Comparison of ENCODE assay signal across 9 cellular contexts in the genomic region with DNA sequence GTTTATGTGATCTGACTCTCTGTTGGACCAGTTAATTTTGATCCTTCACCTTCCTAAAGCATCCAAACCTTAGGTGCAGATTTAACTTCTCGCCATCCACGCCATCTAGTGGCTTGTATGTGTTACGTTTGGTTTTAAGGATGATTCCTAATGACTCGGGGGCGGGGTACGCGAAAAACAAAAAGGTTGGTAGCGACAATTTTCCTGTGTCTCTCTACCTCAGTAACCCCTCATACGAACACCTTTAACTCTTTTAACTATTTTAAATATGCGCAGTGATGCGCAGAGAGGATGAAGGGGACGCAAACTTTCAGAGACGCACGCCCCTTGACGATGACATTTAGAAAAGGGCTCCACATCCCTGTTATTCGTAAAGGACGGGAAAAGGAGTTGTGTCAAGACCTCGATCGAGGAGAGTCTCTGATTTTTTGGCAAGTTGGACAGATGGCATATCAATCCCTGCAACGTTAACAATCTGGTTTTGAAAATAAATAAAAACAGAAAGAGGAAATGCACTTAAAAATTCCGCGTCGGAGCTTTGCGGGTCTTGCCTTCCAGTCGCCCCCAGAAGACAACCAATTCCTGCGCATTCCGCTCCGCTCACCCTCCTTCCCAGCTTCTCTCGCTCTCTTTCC. TPM values are rescaled to one million over a fixed set of nuclear protein-coding genes. Genes with fewer than 3 reads are reported as not detected.
DNase-seq lines count a peak whose midpoint lies in the region; ATAC-seq and TF ChIP-seq lines count a peak whose summit lies in the region.
"Had no signal": no experiment of that assay in that cellular context is flagged by ENCODE, and none has a peak within 500 bp of the region (broad histone marks: within the 10 kb centered on the region; RNA-seq: fewer than 3 reads in every experiment).

No MANE protein-coding gene starts in this region.

- intact Hi-C loops in PC-3 (cut with micrococcal nuclease), result loop anchor here (1.0 to 5.0 kb wide), 7 partner anchors 135 to 1354 kb away; no protein-coding TSS in a partner anchor

- 0 to 1% methylated on average over 25 to 26 of the region's 29 CpGs for WGBS in ectodermal cell, 2 experiments
- under 1% methylated on average over 20 of the region's 29 CpGs for WGBS in mesenchymal stem cell

- H3K79me1 ChIP-seq in mesenchymal stem cell (replicated peaks; ENCODE audit: low read length, poor library complexity, severe bottlenecking), result no peaks in the 10 kb centered on the region

- POLR2A ChIA-PET in PC-3 (lab: Charles Lee; ENCODE audit: unreplicated experiment), result no interaction called here

- DNase-seq in SIG-M5 treated with dmso at 0.1 percent for 504 hours (lab: John Stamatoyannopoulos, UW; ENCODE audit: unreplicated experiment) (peak; percentile 45), SIG-M5 (lab: John Stamatoyannopoulos, UW) (no peak), KG1 (lab: John Stamatoyannopoulos, UW) (peak; percentile 5), PC-3 (peak; percentile 66), mesenchymal stem cell (peak; percentile 69)
- no peak for DNase-seq in activated effector memory CD4-positive, alpha-beta T cell treated with anti-CD3 and anti-CD28 coated beads, Interleukin-2, amount 50 U/mL, for 16 hours

- H3K79me2 ChIP-seq in PC-3 (ENCODE audit: low read length), result no peaks in the 10 kb centered on the region

- H3K27me3 ChIP-seq in PC-3 (ENCODE audit: low read length), result peaks cover 7% of the 10 kb centered on the region
- peaks cover 29% of the 10 kb centered on the region for H3K27me3 ChIP-seq in ectodermal cell (ENCODE audit: control insufficient read depth, insufficient read depth, low read length, poor library complexity, severe bottlenecking)
- peaks cover 0 to 4% of the 10 kb centered on the region in 2 experiments for H3K27me3 ChIP-seq in mesenchymal stem cell (ENCODE audit: control insufficient read depth in 1 of 2, insufficient read depth in 1 of 2, low read length in 2 of 2)

- no peaks in the 10 kb centered on the region for H4K20me1 ChIP-seq in PC-3 (ENCODE audit: low read length)

- no peak overlapping the region for H4K91ac ChIP-seq in mesenchymal stem cell (ENCODE audit: low read length)

- no peaks in the 10 kb centered on the region for H3K9me2 ChIP-seq in PC-3 (replicated peaks; ENCODE audit: low read length)

- CTCF ChIA-PET in PC-3 (lab: Charles Lee), result no interaction called here

- H3K9me3 ChIP-seq in PC-3 (ENCODE audit: low read length) (no peaks in the 10 kb centered on the region), ectodermal cell (ENCODE audit: control insufficient read depth, low read length) (no peaks in the 10 kb centered on the region), mesenchymal stem cell (ENCODE audit: control insufficient read depth, low read length) (peaks cover 9% of the 10 kb centered on the region)
- H3K9me3 ChIP-seq: mucosa of descending colon had no signal

- no TSS peak for BruUV-seq in PC-3 (replicated peaks; lab: Mats Ljungman, UMichigan)

- H3K4me1 ChIP-seq in PC-3 (ENCODE audit: insufficient read depth, low read length) (no peaks in the 10 kb centered on the region), ectodermal cell (ENCODE audit: control insufficient read depth, insufficient read depth, low read length) (no peaks in the 10 kb centered on the region), mesenchymal stem cell (ENCODE audit: control insufficient read depth, insufficient read depth, low read depth, low read length) (peaks cover 7% of the 10 kb centered on the region)

- H3K4me2 ChIP-seq in PC-3 (ENCODE audit: low read length) (peak overlapping the region; percentile 90), mesenchymal stem cell (ENCODE audit: low read length, poor library complexity, severe bottlenecking) (peak overlapping the region; percentile 87)

- H2AFZ ChIP-seq in PC-3 (ENCODE audit: low read length) (peak overlapping the region; percentile 86), mesenchymal stem cell (ENCODE audit: low read depth, low read length) (peak overlapping the region; percentile 6)

- no peak overlapping the region for H3K14ac ChIP-seq in mesenchymal stem cell (ENCODE audit: low read length in 2 of 2)

- H3K18ac ChIP-seq in mesenchymal stem cell (ENCODE audit: low read depth in 1 of 2, low read length in 2 of 2), result peak overlapping the region in 1 of 2 experiments; percentile 68

- H3K36me3 ChIP-seq in PC-3 (ENCODE audit: low read depth, low read length) (no peaks in the 10 kb centered on the region), ectodermal cell (ENCODE audit: control insufficient read depth, insufficient read depth, low read length) (no peaks in the 10 kb centered on the region), mesenchymal stem cell (ENCODE audit: control insufficient read depth in 1 of 2, insufficient read depth in 2 of 2, low read depth in 1 of 2, low read length in 2 of 2) (peaks cover 0 to 12% of the 10 kb centered on the region in 2 experiments)

- no peak overlapping the region for H2AK5ac ChIP-seq in mesenchymal stem cell (ENCODE audit: low read length, severe bottlenecking)

- H2BK12ac ChIP-seq in mesenchymal stem cell (ENCODE audit: low read length in 2 of 2), result no peak overlapping the region

- ATAC-seq in GM21825 (IDR thresholded peaks at IDR 0.05; ENCODE audit: unreplicated experiment) (peak; percentile 51), PC-3 (peak; percentile 67)

- no peak overlapping the region for H2BK5ac ChIP-seq in mesenchymal stem cell (ENCODE audit: low read depth, low read length, poor library complexity, severe bottlenecking)

- H3K9ac ChIP-seq in PC-3 (ENCODE audit: low read length), result no peak overlapping the region
- peak overlapping the region; percentile 93 for H3K9ac ChIP-seq in mesenchymal stem cell (ENCODE audit: low read length)

- H3K27ac ChIP-seq in PC-3 (ENCODE audit: low read length) (no peak overlapping the region), ectodermal cell (ENCODE audit: insufficient read depth, low read depth, low read length, poor library complexity, severe bottlenecking) (no peak overlapping the region), mesenchymal stem cell (ENCODE audit: low read length, poor library complexity, severe bottlenecking) (no peak overlapping the region)

- no peaks in the 10 kb centered on the region for H3F3A ChIP-seq in PC-3 (ENCODE audit: low read length, unreplicated experiment)

- TF ChIP-seq CTCF in PC-3 (conservative IDR thresholded peaks at IDR 0.05; ENCODE audit: low read depth, low read length), result peak; percentile 86

- no peak overlapping the region for H2BK15ac ChIP-seq in mesenchymal stem cell (ENCODE audit: low read depth, poor library complexity, severe bottlenecking)

- H3K4me3 ChIP-seq in PC-3 (ENCODE audit: low read length) (peak overlapping the region; percentile 72), ectodermal cell (ENCODE audit: insufficient read depth, low read depth, low read length) (peak overlapping the region; percentile 65), mesenchymal stem cell (ENCODE audit: insufficient read depth in 1 of 2, low read depth in 1 of 2, low read length in 2 of 2) (peak overlapping the region; percentile 74 to 86)
- H3K4me3 ChIP-seq: mucosa of descending colon had no signal

- H3K4ac ChIP-seq in mesenchymal stem cell (ENCODE audit: low read depth in 1 of 2, low read length in 2 of 2), result no peak overlapping the region

- H3K23ac ChIP-seq in mesenchymal stem cell (ENCODE audit: low read length in 2 of 2), result no peak overlapping the region

- H2BK120ac ChIP-seq in mesenchymal stem cell (ENCODE audit: low read depth, low read length), result no peak overlapping the region

- no peak overlapping the region for H4K8ac ChIP-seq in mesenchymal stem cell (ENCODE audit: low read length)

RNA-seq across cellular contexts. Expression of a gene that starts 0.6 kb away (rescaled TPM):
- total RNA-seq in PC-3 (2014; rRNA removed), result 0.17 and 0.33 TPM in 2 replicates
- 1.9 TPM for polyA plus RNA-seq in ectodermal cell (2013, experiment 1 of 4)
- polyA plus RNA-seq in ectodermal cell (2013, experiment 2 of 4), result 1.8 TPM
- polyA plus RNA-seq in ectodermal cell (2013, experiment 3 of 4), result 1.5 TPM
- 1.7 TPM for polyA plus RNA-seq in ectodermal cell (2013, experiment 4 of 4)
- polyA plus RNA-seq in mesenchymal stem cell (2013, experiment 1 of 2), result 0.64 TPM
- 0.53 TPM for polyA plus RNA-seq in mesenchymal stem cell (2013, experiment 2 of 2)

Comparison
In these comparisons a context has a peak if more than half of its experiments do, and no peak if none do; other contexts are left out.
1. DNase-seq: peak in SIG-M5 treated with dmso at 0.1 percent for 504 hours (single experiment), KG1 (single experiment), PC-3 (single experiment) and mesenchymal stem cell (single experiment); none in SIG-M5 (single experiment) and activated effector memory CD4-positive, alpha-beta T cell treated with anti-CD3 and anti-CD28 coated beads, Interleukin-2, amount 50 U/mL, for 16 hours (single experiment).
2. Peak in every context shown above with its lines, with median percentiles within 50 percentile points of each other: H3K4me3 ChIP-seq.